In the genomic region with DNA sequence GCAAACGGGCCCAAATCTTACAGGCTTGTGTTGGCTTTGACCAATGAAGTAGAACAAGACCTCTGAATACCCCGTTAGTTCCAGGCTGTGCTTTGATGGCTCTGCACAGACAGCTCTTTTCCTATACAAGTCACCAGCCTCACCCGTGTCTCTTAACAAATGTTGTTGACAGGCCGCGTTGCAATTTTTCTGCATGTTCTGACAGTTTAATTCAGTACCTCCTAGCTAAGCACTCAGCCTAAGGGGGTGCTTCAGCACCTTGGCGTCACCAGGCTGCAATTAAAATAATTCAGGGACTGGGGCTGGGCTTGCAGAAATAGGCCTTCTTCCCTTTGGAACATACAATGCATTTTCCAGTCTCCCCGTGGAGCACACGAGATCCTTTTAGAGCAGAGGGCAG, we compare ENCODE assay signal across 20 cellular contexts.
"Had no signal": no experiment of that assay in that cellular context is flagged by ENCODE, and none has a peak within 500 bp of the region (broad histone marks: within the 10 kb centered on the region; RNA-seq: fewer than 3 reads in every experiment).

No MANE protein-coding gene starts in this region.

- ATAC-seq: activated CD4-positive, CD25-positive, alpha-beta regulatory T cell treated with anti-CD3 and anti-CD28 coated beads, Interleukin-2, amount 50 U/mL, for 24 hours; activated CD8-positive, alpha-beta T cell treated with anti-CD3 and anti-CD28 coated beads for 36 hours; left lung; naive thymus-derived CD4-positive, alpha-beta T cell; right cardiac atrium; stimulated activated naive CD8-positive, alpha-beta T cell treated with anti-CD3 and anti-CD28 coated beads, Interleukin-15, Interleukin-2, amounts not matched to agents 100 U/mL and 50 U/mL, for 24 hours had no signal

- DNase-seq: activated CD4-positive, alpha-beta T cell treated with anti-CD3 and anti-CD28 coated beads, Interleukin-2, amount 10 ng/mL, durations not matched to agents 24 days and 14 days; activated CD8-positive, alpha-beta T cell treated with anti-CD3 and anti-CD28 coated beads for 36 hours; activated gamma-delta T cell treated with Interleukin-2 at 50 U/mL for 16 hours; activated T-cell treated with anti-CD3 and anti-CD28 coated beads, Interleukin-2, amount 50 U/mL, for 1 hour; aorta; central memory CD4-positive, alpha-beta T cell; dermis blood vessel endothelial cell; effector CD8-positive, alpha-beta T cell; foreskin melanocyte; glutamatergic neuron; immature natural killer cell; left lung; naive thymus-derived CD4-positive, alpha-beta T cell; ovary; right cardiac atrium; stimulated activated CD4-positive, alpha-beta T cell treated with anti-CD3 and anti-CD28 coated beads, Interleukin-12 subunit alpha, Interleukin-12 subunit beta, amount 100 ng/mL, for 4 hours; stimulated activated CD4-positive, alpha-beta T cell treated with anti-CD3 and anti-CD28 coated beads, Interleukin-4, amount 100 ng/mL, for 4 hours; stimulated activated naive CD8-positive, alpha-beta T cell treated with anti-CD3 and anti-CD28 coated beads, Interleukin-15, Interleukin-2, amounts not matched to agents 100 U/mL and 50 U/mL, for 24 hours; upper lobe of left lung had no signal
